Comparison of ENCODE assay signal across 30 cellular contexts in genomic region chr2:119671011-119671410, GRCh38.
"Had no signal": no experiment of that assay in that cellular context is flagged by ENCODE, and none has a peak within 500 bp of the region (broad histone marks: within the 10 kb centered on the region; RNA-seq: fewer than 3 reads in every experiment).

No MANE protein-coding gene starts in this region.

- H3K27ac Mint-ChIP-seq: immature natural killer cell; memory B cell; natural killer cell treated with Interleukin-12 subunit alpha and Interleukin-12 subunit beta and Interleukin-15 and Interleukin-18, amount 100 ng/mL, for 72 hours; stimulated activated effector memory CD8-positive, alpha-beta T cell treated with anti-CD3 and anti-CD28 coated beads, Interleukin-12 subunit alpha, Interleukin-12 subunit beta, amount 100 ng/mL, for 72 hours; type B pancreatic cell had no signal

- H3K27ac ChIP-seq: heart right ventricle, neutrophil, parathyroid adenoma, prostate gland, right atrium auricular region, stomach, testis, tibial artery had no signal

- H3K27me3 Mint-ChIP-seq: memory B cell, naive B cell had no signal

- H3K27me3 ChIP-seq: heart right ventricle, right atrium auricular region, stomach, testis, tibial artery had no signal

- H3K9ac ChIP-seq: parathyroid adenoma had no signal

- H3K36me3 Mint-ChIP-seq: immature natural killer cell; memory B cell; naive B cell; natural killer cell treated with Interleukin-12 subunit alpha and Interleukin-12 subunit beta and Interleukin-15 and Interleukin-18, amount 100 ng/mL, for 72 hours; stimulated activated effector memory CD8-positive, alpha-beta T cell treated with anti-CD3 and anti-CD28 coated beads, Interleukin-12 subunit alpha, Interleukin-12 subunit beta, amount 100 ng/mL, for 72 hours; type B pancreatic cell had no signal

- H3K79me2 ChIP-seq: parathyroid adenoma had no signal

- H3K4me1 ChIP-seq: heart right ventricle, parathyroid adenoma, prostate gland, right atrium auricular region, testis had no signal

- DNase-seq: cerebellar nuclear complex; effector CD8-positive, alpha-beta T cell; erythroblast; foreskin melanocyte; glutamatergic neuron; heart right ventricle; hypothalamus; immature natural killer cell; islet precursor cell; kidney glomerular epithelial cell; naive B cell; stimulated activated CD4-positive, alpha-beta T cell treated with anti-CD3 and anti-CD28 coated beads, Interleukin-2, amount 100 ng/mL, for 24 hours; stimulated activated CD4-positive, alpha-beta T cell treated with anti-CD3 and anti-CD28 coated beads, Interleukin-4, amount 100 ng/mL, for 24 hours; stimulated activated naive CD4-positive, alpha-beta T cell treated with Interleukin-2 at 50 U/mL for 16 hours; stomach; substantia nigra; testis; tibial artery had no signal

- H3K36me3 ChIP-seq: heart right ventricle, neutrophil, prostate gland, right atrium auricular region, stomach, tibial artery had no signal

- H3K4me1 Mint-ChIP-seq: immature natural killer cell; neural crest cell; stimulated activated effector memory CD8-positive, alpha-beta T cell treated with anti-CD3 and anti-CD28 coated beads, Interleukin-12 subunit alpha, Interleukin-12 subunit beta, amount 100 ng/mL, for 72 hours had no signal

- H2AFZ ChIP-seq: parathyroid adenoma had no signal

- H3K4me3 Mint-ChIP-seq: immature natural killer cell; memory B cell; naive B cell; natural killer cell treated with Interleukin-12 subunit alpha and Interleukin-12 subunit beta and Interleukin-15 and Interleukin-18, amount 100 ng/mL, for 72 hours; neural crest cell; stimulated activated effector memory CD8-positive, alpha-beta T cell treated with anti-CD3 and anti-CD28 coated beads, Interleukin-12 subunit alpha, Interleukin-12 subunit beta, amount 100 ng/mL, for 72 hours; type B pancreatic cell had no signal

- H3K9me3 ChIP-seq: heart right ventricle, neutrophil, prostate gland, right atrium auricular region, stomach, testis, tibial artery had no signal

- H3K4me3 ChIP-seq: heart right ventricle, lung, prostate gland, right atrium auricular region, stomach, testis, tibial artery had no signal

- ATAC-seq: heart right ventricle; left lobe of liver; natural killer cell treated with Interleukin-12 subunit alpha and Interleukin-12 subunit beta and Interleukin-15 and Interleukin-18, amount 100 ng/mL, for 72 hours; sciatic nerve; stimulated activated effector memory CD8-positive, alpha-beta T cell treated with anti-CD3 and anti-CD28 coated beads, Interleukin-12 subunit alpha, Interleukin-12 subunit beta, amount 100 ng/mL, for 72 hours had no signal

- H3K9me3 Mint-ChIP-seq: immature natural killer cell; memory B cell; naive B cell; natural killer cell treated with Interleukin-12 subunit alpha and Interleukin-12 subunit beta and Interleukin-15 and Interleukin-18, amount 100 ng/mL, for 72 hours; stimulated activated effector memory CD8-positive, alpha-beta T cell treated with anti-CD3 and anti-CD28 coated beads, Interleukin-12 subunit alpha, Interleukin-12 subunit beta, amount 100 ng/mL, for 72 hours; type B pancreatic cell had no signal
